In the genomic region with DNA sequence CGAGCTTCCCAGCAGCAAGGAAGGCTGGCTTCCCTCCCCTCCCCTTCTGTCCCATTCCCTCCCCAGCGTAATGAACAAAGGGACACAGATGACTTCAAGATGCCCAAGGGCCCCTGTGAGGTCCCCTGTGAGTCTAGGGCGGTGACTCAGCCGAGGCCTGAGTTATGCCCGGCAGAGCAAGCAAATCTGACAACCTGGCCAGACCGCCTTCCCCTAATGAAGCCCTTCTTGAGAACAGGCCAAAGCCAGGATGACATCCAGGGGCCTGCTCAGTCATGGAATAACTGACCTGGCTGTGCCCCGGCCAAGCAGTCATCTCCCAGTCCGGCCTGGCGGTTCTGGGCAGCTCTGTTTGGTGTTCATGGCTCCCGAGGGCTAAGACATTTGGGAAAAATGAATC, we compare ENCODE assay signal across 30 cellular contexts.
"Had no signal": no experiment of that assay in that cellular context is flagged by ENCODE, and none has a peak within 500 bp of the region (broad histone marks: within the 10 kb centered on the region; RNA-seq: fewer than 3 reads in every experiment).

No MANE protein-coding gene starts in this region.

- H3K27ac Mint-ChIP-seq: effector memory CD8-positive, alpha-beta T cell; naive B cell; stimulated activated memory B cell treated with anti-CD40 and anti-IgM and Interleukin-4, amounts not matched to agents 10 μg/mL and 1 μg/mL and 100 μg/mL, for 72 hours had no signal

- H3K4me3 ChIP-seq: coronary artery, esophagus squamous epithelium, heart right ventricle, lower lobe of right lung, mucosa of descending colon, ovary, psoas muscle, skin epidermis, spleen, testis, tibial artery, upper lobe of right lung, uterus had no signal

- H3K4me3 Mint-ChIP-seq: effector memory CD8-positive, alpha-beta T cell; naive B cell; nephron; stimulated activated memory B cell treated with anti-CD40 and anti-IgM and Interleukin-4, amounts not matched to agents 10 μg/mL and 1 μg/mL and 100 μg/mL, for 72 hours had no signal

- H3K4me1 Mint-ChIP-seq: naive B cell; stimulated activated memory B cell treated with anti-CD40 and anti-IgM and Interleukin-4, amounts not matched to agents 10 μg/mL and 1 μg/mL and 100 μg/mL, for 72 hours had no signal

- H3K36me3 ChIP-seq: esophagus squamous epithelium, heart right ventricle, lower lobe of right lung, ovary, spleen, tibial artery, upper lobe of right lung, uterus had no signal

- H3K36me3 Mint-ChIP-seq: naive B cell; stimulated activated memory B cell treated with anti-CD40 and anti-IgM and Interleukin-4, amounts not matched to agents 10 μg/mL and 1 μg/mL and 100 μg/mL, for 72 hours had no signal

- H3K27ac ChIP-seq: coronary artery, esophagus squamous epithelium, heart right ventricle, lower lobe of right lung, ovary, psoas muscle, skin epidermis, spleen, testis, tibial artery, upper lobe of right lung, uterus had no signal

- H3K9me3 Mint-ChIP-seq: effector memory CD8-positive, alpha-beta T cell; nephron; stimulated activated memory B cell treated with anti-CD40 and anti-IgM and Interleukin-4, amounts not matched to agents 10 μg/mL and 1 μg/mL and 100 μg/mL, for 72 hours had no signal

- ATAC-seq: effector memory CD8-positive, alpha-beta T cell; heart right ventricle; left colon; left ventricle myocardium superior; lower lobe of right lung; mucosa of descending colon; psoas muscle; right cardiac atrium; stimulated activated memory B cell treated with anti-CD40 and anti-IgM and Interleukin-4, amounts not matched to agents 10 μg/mL and 1 μg/mL and 100 μg/mL, for 72 hours; upper lobe of right lung had no signal

- DNase-seq: dermis blood vessel endothelial cell; effector memory CD8-positive, alpha-beta T cell; erythroblast; esophagus squamous epithelium; foreskin melanocyte; glutamatergic neuron; heart right ventricle; hippocampal formation; kidney glomerular epithelial cell; left colon; left ventricle myocardium superior; lower lobe of right lung; mucosa of descending colon; naive B cell; occipital lobe; ovary; psoas muscle; right cardiac atrium; spleen; stimulated activated CD4-positive, alpha-beta T cell treated with anti-CD3 and anti-CD28 coated beads, Interleukin-4, amount 100 ng/mL, for 4 hours; stimulated activated naive CD8-positive, alpha-beta T cell treated with anti-CD3 and anti-CD28 coated beads, Interleukin-15, Interleukin-2, amounts not matched to agents 100 U/mL and 50 U/mL, for 24 hours; substantia nigra; testis; upper lobe of right lung had no signal

- H3K27me3 ChIP-seq: ovary, testis, upper lobe of right lung, uterus had no signal
